30 cellular contexts compared by ENCODE assay signal in the genomic region with DNA sequence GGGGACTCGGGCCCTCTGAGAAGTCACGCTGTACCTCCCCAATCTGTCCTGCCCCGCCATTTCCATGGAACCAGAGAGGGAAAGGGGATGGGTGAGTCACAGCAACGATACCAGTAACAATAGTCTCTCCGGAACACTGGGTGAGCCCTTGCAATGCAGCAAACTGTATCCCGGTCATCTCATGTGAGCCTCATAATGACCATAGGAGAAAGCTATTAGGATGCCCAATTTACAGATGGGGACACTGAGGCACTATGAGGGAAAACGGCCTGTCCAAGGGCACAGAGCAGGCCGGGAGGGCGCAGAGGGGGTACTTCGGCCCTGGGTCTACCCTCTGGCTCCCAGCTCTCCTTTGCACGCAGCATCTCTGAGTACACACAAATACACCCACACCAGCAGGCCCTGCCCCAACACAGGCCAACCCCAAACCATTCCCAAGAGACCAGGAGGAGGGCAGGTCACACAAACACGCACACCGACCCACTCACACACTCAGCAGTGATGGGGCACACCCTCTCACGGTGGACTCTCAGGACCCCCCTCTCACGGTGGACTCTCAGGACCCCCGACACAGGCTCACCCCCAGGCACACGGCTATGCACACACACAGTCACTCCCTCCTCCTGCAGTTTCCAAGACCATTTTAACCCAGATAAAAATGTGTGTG. TPM values are rescaled to one million over a fixed set of nuclear protein-coding genes. Genes with fewer than 3 reads are reported as not detected.
DNase-seq lines count a peak whose midpoint lies in the region; ATAC-seq, FAIRE-seq and TF ChIP-seq lines count a peak whose summit lies in the region.
"Had no signal": no experiment of that assay in that cellular context is flagged by ENCODE, and none has a peak within 500 bp of the region (broad histone marks: within the 10 kb centered on the region; RNA-seq: fewer than 3 reads in every experiment).

No MANE protein-coding gene starts in this region.

- H3K27ac ChIP-seq in HEK293 (ENCODE audit: extremely low read depth, low read depth, low read length) (no peak overlapping the region), K562 (ENCODE audit: extremely low read depth, low read depth, low read length) (no peak overlapping the region), substantia nigra (ENCODE audit: low read depth, low read length, poor library complexity, severe bottlenecking) (peak overlapping the region; percentile 99)
- H3K27ac ChIP-seq: lower lobe of right lung, ovary had no signal

- no peak for TF ChIP-seq RAD21 in K562 (CRISPR knock-in tag; conservative IDR thresholded peaks at IDR 0.05 in 1 of 2, IDR thresholded peaks at IDR 0.05 in 1 of 2)

- no peak overlapping the region for H3K4me3 ChIP-seq in HEK293 (ENCODE audit: low read depth, low read length)
- H3K4me3 ChIP-seq in K562, result no peak overlapping the region
- H3K4me3 ChIP-seq in iPS-18c (ENCODE audit: insufficient read depth, low read depth, low read length), result peak overlapping the region; percentile 57; the same call in 1 of the 2 replicates

- H3K36me3 ChIP-seq in HEK293 (ENCODE audit: control insufficient read depth in 2 of 2, insufficient read depth in 1 of 2, low read length in 2 of 2), result no peaks in the 10 kb centered on the region
- H3K36me3 ChIP-seq in K562 (ENCODE audit: control insufficient read depth, insufficient read depth, low read length), result no peaks in the 10 kb centered on the region
- H3K36me3 ChIP-seq: esophagus squamous epithelium, gastroesophageal sphincter, lower lobe of right lung, ovary, right atrium auricular region had no signal

- no peak for TF ChIP-seq EP300 in K562 (IDR thresholded peaks at IDR 0.05; ENCODE audit: low read length)

- intact Hi-C loops in K562 (cut with micrococcal nuclease), result no loop called here

- BruUV-seq in K562 (replicated peaks; lab: Mats Ljungman, UMichigan), result no TSS peak

- FAIRE-seq in K562 (lab: Jason Lieb, UNC), result no peak
- FAIRE-seq: D721Med, GM18507, keratinocyte had no signal

- DNase-seq in K562 (ENCODE audit: extremely low read depth in 1 of 4, low spot score in 3 of 4) (no peak), substantia nigra (lab: John Stamatoyannopoulos, UW) (peak in 3 of 49 donors; percentile 42 to 65 (median 48)), erythroblast (lab: John Stamatoyannopoulos, UW) (no peak), NCI-H1694 treated with DMSO at 0.1 percent for 48 hours (lab: John Stamatoyannopoulos, UW) (no peak)
- DNase-seq: activated CD4-positive, CD25-positive, alpha-beta regulatory T cell; activated CD8-positive, alpha-beta memory T cell treated with anti-CD3 and anti-CD28 coated beads for 24 hours; activated naive CD4-positive, alpha-beta T cell treated with Interleukin-2 at 50 U/mL for 16 hours; activated T-cell treated with anti-CD3 and anti-CD28 coated beads, Interleukin-2, amount 50 U/mL, for 24 hours; cerebellar nuclear complex; effector memory CD4-positive, alpha-beta T cell; esophagus squamous epithelium; KG1; lower lobe of right lung; NCI-H146; NCI-H2171; ovary; T1000 had no signal

- H4K20me1 ChIP-seq in K562 (replicated peaks; ENCODE audit: control insufficient read depth, insufficient read depth, low read length), result peaks cover 8% of the 10 kb centered on the region

- ATAC-seq in K562 (no peak), HG02938 (IDR thresholded peaks at IDR 0.05; ENCODE audit: unreplicated experiment) (no peak), HG02798 (IDR thresholded peaks at IDR 0.05; ENCODE audit: poor library complexity, unreplicated experiment) (no peak)
- ATAC-seq: gastroesophageal sphincter, lower lobe of right lung, Right ventricle myocardium inferior had no signal

- no peaks in the 10 kb centered on the region; the same call in 1 of the 2 replicates for H3K4me1 ChIP-seq in HEK293 (ENCODE audit: control insufficient read depth, insufficient read depth, low read length)
- peaks cover 0 to 32% of the 10 kb centered on the region in 2 experiments; a peak in 2 of 5 replicates for H3K4me1 ChIP-seq in K562 (replicated peaks in 1 of 2; ENCODE audit: control insufficient read depth in 2 of 2, insufficient read depth in 2 of 2, low read length in 2 of 2)
- H3K4me1 ChIP-seq: lower lobe of right lung had no signal

- CTCF ChIA-PET in HEK293 (lab: Yijun Ruan, JAX) (interaction anchor here (1.0 to 1.4 kb wide), 2 partner anchors 12 to 232 kb away, joined by 6 to 11 read pairs; no protein-coding TSS in a partner anchor), K562 (lab: Yijun Ruan, JAX; ENCODE audit: low intra/inter-chr PET ratio) (no interaction called here)

- no peaks in the 10 kb centered on the region for H3K79me2 ChIP-seq in K562 (ENCODE audit: control insufficient read depth, insufficient read depth, low read length)

- H3K9me3 ChIP-seq in HEK293 (ENCODE audit: control insufficient read depth, insufficient read depth, low read depth, low read length) (no peaks in the 10 kb centered on the region), K562 (replicated peaks; ENCODE audit: control insufficient read depth, insufficient read depth, low read depth, low read length) (no peaks in the 10 kb centered on the region), iPS-18c (ENCODE audit: control insufficient read depth, insufficient read depth, low read length) (peaks cover 2% of the 10 kb centered on the region)
- H3K9me3 ChIP-seq: esophagus squamous epithelium, gastroesophageal sphincter, lower lobe of right lung, ovary, right atrium auricular region had no signal

- peaks cover 0 to 28% of the 10 kb centered on the region in 2 experiments; a peak in 3 of 5 replicates for H3K27me3 ChIP-seq in K562 (ENCODE audit: control insufficient read depth in 2 of 2, insufficient read depth in 2 of 2, low read length in 2 of 2)
- H3K27me3 ChIP-seq: ovary had no signal

- TF ChIP-seq CTCF in HEK293 (tag by site-specific recombination; IDR thresholded peaks at IDR 0.05) (no peak), K562 (IDR thresholded peaks at IDR 0.05 in 2 of 3, conservative IDR thresholded peaks at IDR 0.05 in 1 of 3; ENCODE audit: insufficient read depth in 2 of 3, low read depth in 1 of 3, low read length in 3 of 3) (no peak)

- in situ Hi-C loops in K562 (cut with MboI), result no loop called here

- H3K9me1 ChIP-seq in K562 (ENCODE audit: control insufficient read depth, insufficient read depth, low read length), result no peaks in the 10 kb centered on the region

- no peak overlapping the region for H3K4me2 ChIP-seq in K562 (ENCODE audit: insufficient read depth, low read length)

- WGBS in K562 (ENCODE audit: insufficient coverage, low coverage, missing lambda C conversion rate), result 25% methylated on average over 17 of the region's 17 CpGs

- no peak overlapping the region for H3K9ac ChIP-seq in K562 (ENCODE audit: insufficient read depth in 1 of 2, low read depth in 2 of 2, low read length in 2 of 2)

- H2AFZ ChIP-seq in K562 (ENCODE audit: low read depth, low read length), result no peak overlapping the region

- TF ChIP-seq POLR2A in K562 (conservative IDR thresholded peaks at IDR 0.05), result no peak
- no peak for TF ChIP-seq POLR2A in erythroblast (IDR thresholded peaks at IDR 0.05; ENCODE audit: low read length)

- POLR2A ChIA-PET in HEK293 (lab: Yijun Ruan, JAX), result no interaction called here
- POLR2A ChIA-PET in K562 (lab: Yijun Ruan, JAX), result no interaction called here

RNA-seq across cellular contexts. Expression of a gene that starts 18.2 kb away (rescaled TPM):
- 1.8 and 10.9 TPM in 2 replicates for total RNA-seq in K562 (2011; cell fraction: chromatin; rRNA removed; ENCODE audit: low replicate concordance)
- total RNA-seq in K562 (2011; cell fraction: nucleolus; rRNA removed), result 7.1 and 16.3 TPM in 2 replicates
- 5.1 and 6.8 TPM in 2 replicates for total RNA-seq in K562 (2011; cell fraction: nucleoplasm; rRNA removed)
- total RNA-seq in K562 (2014; rRNA removed), result 2.9 TPM in 2 replicates
- total RNA-seq in K562 (2014; rRNA removed; fragmentation: Illumina TruSeq; extraction: Trizol), result 0.10 and 0.18 TPM in 2 replicates
- total RNA-seq in K562 (2015; rRNA removed; fragmentation: Illumina TruSeq; extraction: Trizol), result 1.1 TPM in 2 replicates
- total RNA-seq in K562 (2021), result 9.5 and 9.6 TPM in 2 replicates
- polyA plus RNA-seq in K562 (2011; rRNA removed), result 3.0 and 4.0 TPM in 2 replicates
- 3.9 and 17.2 TPM in 2 replicates for polyA plus RNA-seq in K562 (2011; cell fraction: cytosol; rRNA removed)
- 2.5 and 6.6 TPM in 2 replicates for polyA plus RNA-seq in K562 (2011; cell fraction: nucleus; rRNA removed)
- 4.6 and 8.7 TPM in 2 replicates for polyA plus RNA-seq in K562 (2012)
- 0.21 and 2.7 TPM in 2 replicates for polyA plus RNA-seq in K562 (2014; fragmentation: Illumina TruSeq; extraction: Trizol)
- not detected for polyA plus RNA-seq in K562 (2014; fragmentation: Nextera tagmentation; extraction: Ambion mirVana)
- polyA plus RNA-seq in K562 (2014; rRNA removed), result 2.0 and 3.1 TPM in 2 replicates
- 1.5 and 2.8 TPM in 2 replicates for polyA minus RNA-seq in K562 (2011; rRNA and poly(A)+ RNA removed)
- 15.2 and 16.2 TPM in 2 replicates for polyA minus RNA-seq in K562 (2011; cell fraction: cytosol; rRNA and poly(A)+ RNA removed)
- 1.9 and 2.2 TPM in 2 replicates for polyA minus RNA-seq in K562 (2011; cell fraction: nucleus; rRNA and poly(A)+ RNA removed)
- polyA plus RNA-seq: CD14-positive monocyte, keratinocyte had no signal

RNA-seq across cellular contexts. Expression of a gene that starts 36.3 kb away (rescaled TPM):
- not detected in 2 replicates for total RNA-seq in K562 (2011; cell fraction: chromatin; rRNA removed; ENCODE audit: low replicate concordance)
- total RNA-seq in K562 (2011; cell fraction: nucleolus; rRNA removed), result not detected in 2 replicates
- not detected in 2 replicates for total RNA-seq in K562 (2011; cell fraction: nucleoplasm; rRNA removed)
- total RNA-seq in K562 (2014; rRNA removed) (not detected in 2 replicates), K562 (2014; rRNA removed; fragmentation: Illumina TruSeq; extraction: Trizol) (not detected in 2 replicates), K562 (2015; rRNA removed; fragmentation: Illumina TruSeq; extraction: Trizol) (not detected in 2 replicates), K562 (2021) (not detected in 2 replicates)
- polyA plus RNA-seq in K562 (2011; rRNA removed) (not detected in 2 replicates), K562 (2014; fragmentation: Illumina TruSeq; extraction: Trizol) (not detected in 2 replicates), K562 (2014; fragmentation: Nextera tagmentation; extraction: Ambion mirVana) (not detected), K562 (2014; rRNA removed) (not detected in 2 replicates)
- not detected in 2 replicates for polyA plus RNA-seq in K562 (2011; cell fraction: cytosol; rRNA removed)
- not detected in 2 replicates for polyA plus RNA-seq in K562 (2011; cell fraction: nucleus; rRNA removed)
- 0.39 and 0.40 TPM in 2 replicates for polyA plus RNA-seq in K562 (2012)
- polyA minus RNA-seq in K562 (2011; rRNA and poly(A)+ RNA removed), result not detected in 2 replicates
- polyA minus RNA-seq in K562 (2011; cell fraction: cytosol; rRNA and poly(A)+ RNA removed), result not detected in 2 replicates
- polyA minus RNA-seq in K562 (2011; cell fraction: nucleus; rRNA and poly(A)+ RNA removed), result not detected in 2 replicates
- total RNA-seq: esophagus squamous epithelium, G401, gastroesophageal sphincter, H7, lower lobe of right lung, ovary, right atrium auricular region, Right ventricle myocardium inferior had no signal
- polyA plus RNA-seq: CD14-positive monocyte, keratinocyte, ovary had no signal

RNA-seq across cellular contexts. Expression of a gene that starts 39.1 kb away (rescaled TPM):
- total RNA-seq in K562 (2011; cell fraction: chromatin; rRNA removed; ENCODE audit: low replicate concordance), result 2.5 TPM in 1 of 2 replicates, not detected in the other
- total RNA-seq in K562 (2011; cell fraction: nucleolus; rRNA removed), result 1.2 and 1.8 TPM in 2 replicates
- 3.2 and 4.7 TPM in 2 replicates for total RNA-seq in K562 (2011; cell fraction: nucleoplasm; rRNA removed)
- 12.0 and 15.5 TPM in 2 replicates for total RNA-seq in K562 (2014; rRNA removed)
- total RNA-seq in K562 (2014; rRNA removed; fragmentation: Illumina TruSeq; extraction: Trizol), result 0.55 and 0.61 TPM in 2 replicates
- total RNA-seq in K562 (2015; rRNA removed; fragmentation: Illumina TruSeq; extraction: Trizol), result 3.1 and 4.5 TPM in 2 replicates
- total RNA-seq in K562 (2021), result 13.6 and 17.8 TPM in 2 replicates
- 3.3 and 3.8 TPM in 2 replicates for polyA plus RNA-seq in K562 (2011; rRNA removed)
- polyA plus RNA-seq in K562 (2011; cell fraction: cytosol; rRNA removed), result 7.6 and 42.8 TPM in 2 replicates
- polyA plus RNA-seq in K562 (2011; cell fraction: nucleus; rRNA removed), result 3.9 and 12.6 TPM in 2 replicates
- 10.4 and 14.8 TPM in 2 replicates for polyA plus RNA-seq in K562 (2012)
- 1.3 and 3.3 TPM in 2 replicates for polyA plus RNA-seq in K562 (2014; fragmentation: Illumina TruSeq; extraction: Trizol)
- under 1 TPM; 0.06 to 0.95 TPM for polyA plus RNA-seq in K562 (2014; fragmentation: Nextera tagmentation; extraction: Ambion mirVana)
- 12.5 and 14.4 TPM in 2 replicates for polyA plus RNA-seq in K562 (2014; rRNA removed)
- 0.32 and 0.66 TPM in 2 replicates for polyA minus RNA-seq in K562 (2011; rRNA and poly(A)+ RNA removed)
- polyA minus RNA-seq in K562 (2011; cell fraction: cytosol; rRNA and poly(A)+ RNA removed), result 4.2 and 5.2 TPM in 2 replicates
- polyA minus RNA-seq in K562 (2011; cell fraction: nucleus; rRNA and poly(A)+ RNA removed), result 1.8 and 3.6 TPM in 2 replicates
